ENCODE assay signal across 8 cellular contexts in genomic region chr1:183635606-183636333, GRCh38. TPM values are rescaled to one million over a fixed set of nuclear protein-coding genes. Genes with fewer than 3 reads are reported as not detected.
DNase-seq lines count a peak whose midpoint lies in the region; ATAC-seq lines count a peak whose summit lies in the region.

Gene ARPC5, minus strand, starts transcription at chr1:183635783. Its CDS starts 124 bp downstream, at chr1:183635659.

- no peak within 1 kb of the TSS for H2BK15ac ChIP-seq in mesendoderm (replicated peaks; ENCODE audit: low read depth)

- H3K27ac Mint-ChIP-seq in activated CD8-positive, alpha-beta memory T cell treated with anti-CD3 and anti-CD28 coated beads, Interleukin-2, amount 10 ng/mL, durations not matched to agents 7 days and 5 days = peak within 1 kb of the TSS; percentile 100

- H3K27me3 ChIP-seq in NT2/D1 (ENCODE audit: insufficient read depth, insufficient read length) (peaks cover 21% of the 10 kb centered on the region), endocrine pancreas (ENCODE audit: control insufficient read depth, insufficient read depth, low read length) (no peaks in the 10 kb centered on the region), mesendoderm (ENCODE audit: insufficient read depth, low read length, poor library complexity) (peaks cover 2% of the 10 kb centered on the region)

- H3K9me3 ChIP-seq in NT2/D1 (ENCODE audit: insufficient read depth, low read length) (no peaks in the 10 kb centered on the region), endocrine pancreas (ENCODE audit: control insufficient read depth, low read length) (no peaks in the 10 kb centered on the region)

- peaks cover 19% of the 10 kb centered on the region for H3K27me3 Mint-ChIP-seq in activated CD8-positive, alpha-beta memory T cell treated with anti-CD3 and anti-CD28 coated beads, Interleukin-2, amount 10 ng/mL, durations not matched to agents 7 days and 5 days

- H3K27ac ChIP-seq in mesendoderm (ENCODE audit: low read depth, low read length) = peak within 1 kb of the TSS; percentile 88

- H3K9ac ChIP-seq in NT2/D1 (ENCODE audit: insufficient read length, low read depth) = peak within 1 kb of the TSS; percentile 96
- H3K9ac ChIP-seq in endocrine pancreas (ENCODE audit: control insufficient read depth, insufficient read depth, low read length) = peak within 1 kb of the TSS; percentile 93
- H3K9ac ChIP-seq in mesendoderm (ENCODE audit: low read length) = peak within 1 kb of the TSS; percentile 92

- peak within 1 kb of the TSS; percentile 98 for H3K56ac ChIP-seq in mesendoderm (ENCODE audit: low read length)

- H3K36me3 ChIP-seq in NT2/D1 (ENCODE audit: insufficient read depth, insufficient read length, low read length) (peaks cover 14% of the 10 kb centered on the region), endocrine pancreas (ENCODE audit: control insufficient read depth, insufficient read depth, low read length) (no peaks in the 10 kb centered on the region), mesendoderm (ENCODE audit: control insufficient read depth, insufficient read depth, low read length) (peaks cover 2% of the 10 kb centered on the region)

- peaks cover 30% of the 10 kb centered on the region for H3K4me1 Mint-ChIP-seq in activated CD8-positive, alpha-beta memory T cell treated with anti-CD3 and anti-CD28 coated beads, Interleukin-2, amount 10 ng/mL, durations not matched to agents 7 days and 5 days

- no peak within 1 kb of the TSS for H2AK5ac ChIP-seq in mesendoderm (ENCODE audit: low read length)

- H3K9me3 Mint-ChIP-seq in activated CD8-positive, alpha-beta memory T cell treated with anti-CD3 and anti-CD28 coated beads, Interleukin-2, amount 10 ng/mL, durations not matched to agents 7 days and 5 days (ENCODE audit: low read depth) = no peaks in the 10 kb centered on the region

- CTCF ChIA-PET in activated CD8-positive, alpha-beta memory T cell treated with anti-CD3 and anti-CD28 coated beads, Interleukin-2, amount 10 ng/mL, durations not matched to agents 7 days and 5 days (lab: Charles Lee) = interaction anchor here (1.1 to 5.5 kb wide), 4 partner anchors 9 to 280 kb away, joined by 3 to 38 read pairs (median 4); partner anchors contain the start of gene APOBEC4

- H4K8ac ChIP-seq in mesendoderm (ENCODE audit: low read depth, low read length) = peak within 1 kb of the TSS; percentile 43

- peak within 1 kb of the TSS; percentile 98 for H3K4me3 Mint-ChIP-seq in activated CD8-positive, alpha-beta memory T cell treated with anti-CD3 and anti-CD28 coated beads, Interleukin-2, amount 10 ng/mL, durations not matched to agents 7 days and 5 days

- H2BK5ac ChIP-seq in mesendoderm (ENCODE audit: low read length) = no peak within 1 kb of the TSS

- H3K4me2 ChIP-seq in mesendoderm (ENCODE audit: low read length) = peak within 1 kb of the TSS; percentile 72

- H4K5ac ChIP-seq in mesendoderm (ENCODE audit: low read length) = no peak within 1 kb of the TSS

- H3K79me1 ChIP-seq in mesendoderm (ENCODE audit: low read length) = peaks cover 2% of the 10 kb centered on the region

- H3K23ac ChIP-seq in mesendoderm (ENCODE audit: low read length) = no peak within 1 kb of the TSS

- peaks cover 29% of the 10 kb centered on the region for H3K36me3 Mint-ChIP-seq in activated CD8-positive, alpha-beta memory T cell treated with anti-CD3 and anti-CD28 coated beads, Interleukin-2, amount 10 ng/mL, durations not matched to agents 7 days and 5 days

- DNase-seq in COLO668 (lab: John Stamatoyannopoulos, UW; ENCODE audit: unreplicated experiment) = peak; percentile 99
- DNase-seq in HUDEP-2 (lab: John Stamatoyannopoulos, UW; ENCODE audit: unreplicated experiment in 76 of 76) = peak in 74 of 76 experiments; percentile 43 to 94 (median 86)
- DNase-seq in NT2/D1 (ENCODE audit: low read depth, low spot score) = peak; percentile 92
- DNase-seq in activated CD8-positive, alpha-beta memory T cell treated with anti-CD3 and anti-CD28 coated beads, Interleukin-2, amount 10 ng/mL, durations not matched to agents 7 days and 5 days = peak; percentile 97
- peak; percentile 97 for DNase-seq in mesendoderm
- DNase-seq in stimulated activated CD8-positive, alpha-beta memory T cell treated with anti-CD3 and anti-CD28 coated beads, Interleukin-15, amount 100 ng/mL, for 1 hour (ENCODE audit: low read depth) = peak; percentile 91

- peak within 1 kb of the TSS; percentile 92 for H3K4me3 ChIP-seq in NT2/D1 (ENCODE audit: insufficient read length, low read depth)
- peak within 1 kb of the TSS; percentile 94 for H3K4me3 ChIP-seq in endocrine pancreas (ENCODE audit: control insufficient read depth, insufficient read depth, low read length)
- H3K4me3 ChIP-seq in mesendoderm (ENCODE audit: low read length) = peak within 1 kb of the TSS; percentile 90

- H3K79me2 ChIP-seq in mesendoderm (ENCODE audit: control insufficient read depth, insufficient read depth, low read length) = peaks cover 6% of the 10 kb centered on the region

- no peak within 1 kb of the TSS for H2BK120ac ChIP-seq in mesendoderm (ENCODE audit: low read depth, low read length)

- H3K18ac ChIP-seq in mesendoderm (ENCODE audit: low read length) = peak within 1 kb of the TSS; percentile 65

- no CpG with 5 or more reads among the region's 65 CpGs for WGBS in mesendoderm (ENCODE audit: extremely low coverage, insufficient coverage, low lambda C conversion rate)

- peak; percentile 79 for ATAC-seq in GM21367 (IDR thresholded peaks at IDR 0.05; ENCODE audit: unreplicated experiment)
- ATAC-seq in activated CD8-positive, alpha-beta memory T cell treated with anti-CD3 and anti-CD28 coated beads, Interleukin-2, amount 10 ng/mL, durations not matched to agents 7 days and 5 days = peak; percentile 94

- H3K4ac ChIP-seq in mesendoderm (ENCODE audit: low read depth, low read length) = peak within 1 kb of the TSS; percentile 10

- peaks cover 3% of the 10 kb centered on the region for H3K4me1 ChIP-seq in NT2/D1 (ENCODE audit: insufficient read depth, insufficient read length)
- H3K4me1 ChIP-seq in endocrine pancreas (ENCODE audit: control insufficient read depth, insufficient read depth, low read length) = peaks cover 22% of the 10 kb centered on the region
- no peaks in the 10 kb centered on the region for H3K4me1 ChIP-seq in mesendoderm (ENCODE audit: control insufficient read depth, low read depth, low read length)

RNA-seq across cellular contexts. Expression of gene ARPC5, which starts in this region (rescaled TPM):
- total RNA-seq in activated CD8-positive, alpha-beta memory T cell treated with anti-CD3 and anti-CD28 coated beads, Interleukin-2, amount 10 ng/mL, durations not matched to agents 7 days and 5 days = 100 to 1,000 TPM; 205 to 216 TPM
- polyA plus RNA-seq in mesendoderm (2013, experiment 1 of 2) = 77.8 TPM
- 77.2 TPM for polyA plus RNA-seq in mesendoderm (2013, experiment 2 of 2)

Comparison
In these comparisons a context has a peak if more than half of its experiments do, and no peak if none do; other contexts are left out.
1. Peak in every context shown above with its lines: DNase-seq, ATAC-seq, H3K4me3 ChIP-seq and H3K27ac ChIP-seq.